Comparison of ENCODE assay signal across 15 cellular contexts in genomic region chr9:19331877-19332276, GRCh38. TPM values are rescaled to one million over a fixed set of nuclear protein-coding genes. Genes with fewer than 3 reads are reported as not detected.
DNase-seq lines count a peak whose midpoint lies in the region; ATAC-seq and TF ChIP-seq lines count a peak whose summit lies in the region.
"Had no signal": no experiment of that assay in that cellular context is flagged by ENCODE, and none has a peak within 500 bp of the region (broad histone marks: within the 10 kb centered on the region; RNA-seq: fewer than 3 reads in every experiment).

No MANE protein-coding gene starts in this region.

- no peak overlapping the region for H3K4me3 ChIP-seq in AG04450 (ENCODE audit: low read depth, low read length)
- no peak overlapping the region for H3K4me3 ChIP-seq in mucosa of descending colon
- H3K4me3 ChIP-seq: GM23248 had no signal

- DNase-seq in AG04450 (ENCODE audit: low read depth, low spot score) (peak; percentile 1), HCEC 1CT (peak; percentile 30), mucosa of descending colon (no peak), NCI-H774 (lab: John Stamatoyannopoulos, UW) (no peak)
- no peak for DNase-seq in activated naive CD4-positive, alpha-beta T cell (lab: John Stamatoyannopoulos, UW)
- no peak for DNase-seq in stimulated activated CD4-positive, alpha-beta T cell treated with anti-CD3 and anti-CD28 coated beads, Interleukin-4, amount 100 ng/mL, for 4 hours
- DNase-seq: AML-193; Caco-2; CD4-positive, alpha-beta T cell; GDM1; GM23248; HFFc6 had no signal

- CTCF ChIA-PET in AG04450 (lab: Charles Lee): no interaction called here

- ATAC-seq in mucosa of descending colon: peak; percentile 70
- ATAC-seq: HCT116 had no signal

- intact Hi-C loops in mucosa of descending colon (cut with DNase I, micrococcal nuclease): no loop called here

- POLR2A ChIA-PET in AG04450 (lab: Yijun Ruan, JAX): interaction anchor here (0.9 kb wide), 1 partner anchor 48 kb away, joined by 3 read pairs; the partner anchor contains the start of gene RPS6

- H3K27ac ChIP-seq in AG04450 (ENCODE audit: low read depth, low read length): no peak overlapping the region
- peak overlapping the region; percentile 80 for H3K27ac ChIP-seq in VCaP
- H3K27ac ChIP-seq: C4-2B, GM23248 had no signal

- no peaks in the 10 kb centered on the region for H3K27me3 ChIP-seq in AG04450 (ENCODE audit: control insufficient read depth, insufficient read depth, low read length)

- H3K36me3 ChIP-seq in mucosa of descending colon (ENCODE audit: low read depth): no peaks in the 10 kb centered on the region

- no peaks in the 10 kb centered on the region for H3K9me3 ChIP-seq in AG04450 (ENCODE audit: control insufficient read depth, insufficient read depth, low read length)
- H3K9me3 ChIP-seq in mucosa of descending colon: no peaks in the 10 kb centered on the region
- H3K9me3 ChIP-seq: Caco-2 had no signal

- H3K4me1 ChIP-seq in mucosa of descending colon (ENCODE audit: low read depth): no peaks in the 10 kb centered on the region

- TF ChIP-seq CTCF in AG04450 (IDR thresholded peaks at IDR 0.05; ENCODE audit: low read depth, low read length): no peak
- no peak for TF ChIP-seq CTCF in VCaP (conservative IDR thresholded peaks at IDR 0.05)
- TF ChIP-seq CTCF in mucosa of descending colon (IDR thresholded peaks at IDR 0.05): no peak

RNA-seq across cellular contexts. Expression of gene RPS6, which starts 48.2 kb away (rescaled TPM):
- polyA plus RNA-seq in AG04450 (2011; rRNA removed): 3,064 and 3,310 TPM in 2 replicates
- polyA minus RNA-seq in AG04450 (2011; rRNA and poly(A)+ RNA removed): 623 and 670 TPM in 2 replicates
- total RNA-seq in mucosa of descending colon: 1,000 to 10,000 TPM; 1,587 to 1,905 (median 1,789) TPM

Comparison
In these comparisons a context has a peak if more than half of its experiments do, and no peak if none do; other contexts are left out.
1. DNase-seq: peak in AG04450 (single experiment) and HCEC 1CT (single experiment); none in mucosa of descending colon (0 of 3), NCI-H774 (single experiment), activated naive CD4-positive, alpha-beta T cell (0 of 4) and stimulated activated CD4-positive, alpha-beta T cell treated with anti-CD3 and anti-CD28 coated beads, Interleukin-4, amount 100 ng/mL, for 4 hours (0 of 2).